ENCODE assay signal across 8 cellular contexts in the genomic region with DNA sequence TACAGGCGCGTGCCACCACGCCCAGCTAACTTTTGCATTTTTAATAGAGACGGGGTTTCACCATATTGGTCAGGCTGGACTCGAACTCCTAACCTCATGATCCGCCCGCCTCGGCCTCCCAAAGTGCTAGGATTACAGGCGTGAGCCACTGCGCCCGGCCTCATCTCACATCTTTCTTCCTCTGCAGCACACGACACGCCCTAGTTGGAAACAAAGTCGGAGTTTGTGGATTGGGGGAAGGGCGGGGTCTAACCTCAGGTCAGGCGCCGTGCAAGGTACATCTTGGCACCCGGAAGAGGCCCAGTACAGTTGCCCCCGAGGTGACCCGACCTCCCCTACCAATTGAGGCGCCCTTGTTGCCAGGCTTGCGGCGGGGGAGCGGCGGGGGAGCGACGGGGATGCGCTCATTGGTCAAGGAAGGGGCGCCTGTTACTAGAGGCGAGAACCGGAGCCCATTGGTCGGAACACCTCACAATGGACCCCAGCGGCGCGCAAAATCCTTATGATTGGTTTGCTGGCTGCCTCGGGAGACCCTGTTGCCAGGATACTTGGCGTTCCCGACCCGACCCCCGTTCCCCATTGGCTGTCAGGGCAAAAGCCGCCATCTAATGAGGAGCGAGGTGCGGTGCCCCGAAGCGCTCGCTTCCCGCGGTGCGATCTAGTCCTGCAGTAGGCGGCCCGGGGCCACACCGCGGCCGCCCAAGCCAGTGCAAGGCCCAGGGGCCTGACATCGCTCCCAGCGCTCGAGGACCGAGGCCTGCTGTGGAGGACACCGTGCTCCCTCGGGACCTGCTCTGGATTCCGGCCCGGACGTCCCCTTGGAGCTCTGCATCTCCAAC. TPM values are rescaled to one million over a fixed set of nuclear protein-coding genes. Genes with fewer than 3 reads are reported as not detected.
A peak's percentile ranks its signal among the peaks of the same experiment; 100 is the strongest.
DNase-seq lines count a peak whose midpoint lies in the region; ATAC-seq and TF ChIP-seq lines count a peak whose summit lies in the region.

A gene with protein sequence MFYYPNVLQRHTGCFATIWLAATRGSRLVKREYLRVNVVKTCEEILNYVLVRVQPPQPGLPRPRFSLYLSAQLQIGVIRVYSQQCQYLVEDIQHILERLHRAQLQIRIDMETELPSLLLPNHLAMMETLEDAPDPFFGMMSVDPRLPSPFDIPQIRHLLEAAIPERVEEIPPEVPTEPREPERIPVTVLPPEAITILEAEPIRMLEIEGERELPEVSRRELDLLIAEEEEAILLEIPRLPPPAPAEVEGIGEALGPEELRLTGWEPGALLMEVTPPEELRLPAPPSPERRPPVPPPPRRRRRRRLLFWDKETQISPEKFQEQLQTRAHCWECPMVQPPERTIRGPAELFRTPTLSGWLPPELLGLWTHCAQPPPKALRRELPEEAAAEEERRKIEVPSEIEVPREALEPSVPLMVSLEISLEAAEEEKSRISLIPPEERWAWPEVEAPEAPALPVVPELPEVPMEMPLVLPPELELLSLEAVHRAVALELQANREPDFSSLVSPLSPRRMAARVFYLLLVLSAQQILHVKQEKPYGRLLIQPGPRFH (plus strand): TSS at position 659 of the 839 bp plus-strand sequence. CDS start 473 bp downstream, outside the sequence.

- H3K36me3 Mint-ChIP-seq in type B pancreatic cell: peaks cover 21% of the 10 kb centered on the region

- H3K27me3 ChIP-seq in Peyer's patch (no peaks in the 10 kb centered on the region), heart left ventricle (no peaks in the 10 kb centered on the region)

- no peaks in the 10 kb centered on the region for H3K9me3 ChIP-seq in Peyer's patch
- H3K9me3 ChIP-seq in heart left ventricle: no peaks in the 10 kb centered on the region

- H3K27me3 Mint-ChIP-seq in type B pancreatic cell: no peaks in the 10 kb centered on the region

- intact Hi-C loops in heart left ventricle (cut with DNase I): no loop called here

- H3K4me1 Mint-ChIP-seq in type B pancreatic cell (ENCODE audit: unreplicated experiment): peaks cover 25% of the 10 kb centered on the region

- peak; percentile 88 for ATAC-seq in GM18868 (IDR thresholded peaks at IDR 0.05; ENCODE audit: unreplicated experiment)
- peak; percentile 87 for ATAC-seq in HG03095 (IDR thresholded peaks at IDR 0.05; ENCODE audit: unreplicated experiment)
- ATAC-seq in heart left ventricle: peak; percentile 40 to 79 (median 70)

- H3K27ac Mint-ChIP-seq in type B pancreatic cell: peak within 1 kb of the TSS; percentile 90

- no peaks in the 10 kb centered on the region for H3K4me1 ChIP-seq in Peyer's patch
- H3K4me1 ChIP-seq in heart left ventricle: peaks cover 0 to 33% (median 7%) of the 10 kb centered on the region in 12 donors

- H3K9me3 Mint-ChIP-seq in type B pancreatic cell: no peaks in the 10 kb centered on the region

- peak within 1 kb of the TSS; percentile 7 to 58 (median 38) for H3K4me3 ChIP-seq in Peyer's patch
- peak within 1 kb of the TSS in 11 of 12 donors; percentile 1 to 52 (median 33) for H3K4me3 ChIP-seq in heart left ventricle

- no peak for TF ChIP-seq POLR2A in Peyer's patch (IDR thresholded peaks at IDR 0.05)
- no peak for TF ChIP-seq POLR2A in heart left ventricle (IDR thresholded peaks at IDR 0.05)

- H3K4me3 Mint-ChIP-seq in type B pancreatic cell: peak within 1 kb of the TSS; percentile 92

- no peak for TF ChIP-seq CTCF in Peyer's patch (IDR thresholded peaks at IDR 0.05)
- no peak for TF ChIP-seq CTCF in heart left ventricle (IDR thresholded peaks at IDR 0.05)
- TF ChIP-seq CTCF in type B pancreatic cell (conservative IDR thresholded peaks at IDR 0.05): no peak

- 11 to 36% (median 27%) methylated on average over 38 to 63 of the region's 63 CpGs for WGBS in heart left ventricle, 4 donors

- DNase-seq in Peyer's patch (peak; percentile 66 to 92 (median 90)), heart left ventricle (peak; percentile 65 to 80 (median 75)), pons (ENCODE audit: low spot score) (peak; percentile 94), type B pancreatic cell (ENCODE audit: extremely low spot score, unreplicated experiment) (peak; percentile 97), LoVo (ENCODE audit: low spot score) (no peak)
- DNase-seq in activated naive CD4-positive, alpha-beta T cell treated with anti-CD3 and anti-CD28 coated beads, Interleukin-2, amount 50 U/mL, for 16 hours: peak; percentile 68

- H3K36me3 ChIP-seq in Peyer's patch (peaks cover 0 to 37% (median 0%) of the 10 kb centered on the region in 3 donors), heart left ventricle (peaks cover 0 to 71% (median 43%) of the 10 kb centered on the region in 9 donors)

- H3K27ac ChIP-seq in Peyer's patch (peak within 1 kb of the TSS in 3 of 4 donors; percentile 10 to 68 (median 23)), heart left ventricle (peak within 1 kb of the TSS in 2 of 12 donors; percentile 37 to 42)

RNA-seq across cellular contexts. Expression of the gene that starts here (rescaled TPM):
- total RNA-seq in Peyer's patch (10 to 100 TPM; 18.6 to 74.3 (median 37.8) TPM), heart left ventricle (10 to 100 TPM in 2 of 9 donors, 1 to 10 TPM in 6, under 1 TPM in 1; 0.32 to 25.3 (median 4.4) TPM), type B pancreatic cell (ENCODE audit: low replicate concordance) (84.2 and 221 TPM in 2 replicates)
- 1 to 10 TPM; 2.2 to 4.8 TPM for polyA plus RNA-seq in heart left ventricle
